In genomic region chr1:43706598-43707190, GRCh38 we compare ENCODE assay signal across 8 cellular contexts. TPM values are rescaled to one million over a fixed set of nuclear protein-coding genes. Genes with fewer than 3 reads are reported as not detected.
DNase-seq lines count a peak whose midpoint lies in the region; ATAC-seq, FAIRE-seq and TF ChIP-seq lines count a peak whose summit lies in the region.

No MANE protein-coding gene starts in this region.

- H3K4me3 ChIP-seq in adrenal gland (peak overlapping the region in 2 of 4 donors; percentile 56 to 92), iPS-20b (ENCODE audit: low read length) (peak overlapping the region; percentile 97)

- TF ChIP-seq CTCF in adrenal gland (IDR thresholded peaks at IDR 0.05): no peak

- TF ChIP-seq POLR2A in adrenal gland (IDR thresholded peaks at IDR 0.05) (no peak), GM12891 (IDR thresholded peaks at IDR 0.05; ENCODE audit: low read depth, low read length) (no peak)

- ATAC-seq in GM18498 (IDR thresholded peaks at IDR 0.05; ENCODE audit: unreplicated experiment): no peak

- H3K27ac ChIP-seq in adrenal gland (peak overlapping the region in 4 of 5 donors; percentile 83 to 97 (median 92)), iPS-20b (ENCODE audit: low read length) (peak overlapping the region; percentile 57)

- intact Hi-C loops in adrenal gland (cut with DNase I): no loop called here

- H3K36me3 ChIP-seq in adrenal gland (replicated peaks in 1 of 2): peaks cover 0 to 36% of the 10 kb centered on the region in 2 donors
- peaks cover 44% of the 10 kb centered on the region for H3K36me3 ChIP-seq in iPS-20b (ENCODE audit: insufficient read depth, low read depth, low read length)

- H3K9me3 ChIP-seq in adrenal gland (replicated peaks in 1 of 3) (no peaks in the 10 kb centered on the region), iPS-20b (ENCODE audit: insufficient read depth, low read depth, low read length) (no peaks in the 10 kb centered on the region)

- H3K9ac ChIP-seq in iPS-20b (ENCODE audit: low read depth, low read length): peak overlapping the region; percentile 96

- no peaks in the 10 kb centered on the region for H3K27me3 ChIP-seq in adrenal gland
- H3K27me3 ChIP-seq in iPS-20b (ENCODE audit: insufficient read depth, low read length): no peaks in the 10 kb centered on the region

- no peak for FAIRE-seq in GM12891 (lab: Jason Lieb, UNC)

- DNase-seq in activated T-cell treated with anti-CD3 and anti-CD28 coated beads for 48 hours (ENCODE audit: low read depth): peak; percentile 12
- DNase-seq in activated T-cell treated with anti-CD3 and anti-CD28 coated beads for 4 hours: no peak
- DNase-seq in NCI-H1105 (lab: John Stamatoyannopoulos, UW): peak; percentile 1
- peak in 5 of 7 donors; percentile 40 to 65 (median 44) for DNase-seq in adrenal gland
- peak; percentile 4 to 31 (median 9) for DNase-seq in stimulated activated CD4-positive, alpha-beta T cell treated with anti-CD3 and anti-CD28 coated beads, Interleukin-12 subunit alpha, Interleukin-12 subunit beta, amount 100 ng/mL, for 48 hours (ENCODE audit: low read depth in 2 of 3, low spot score in 1 of 3)
- DNase-seq in GM12891 (ENCODE audit: insufficient read length, low spot score): no peak

- H3K4me1 ChIP-seq in adrenal gland (replicated peaks in 1 of 2) (peaks cover 17 to 32% of the 10 kb centered on the region in 2 donors), iPS-20b (ENCODE audit: insufficient read depth, low read length) (peaks cover 11% of the 10 kb centered on the region; the same call in 1 of the 2 replicates)

- 1 to 13% (median 2%) methylated on average over 14 to 30 of the region's 30 CpGs for WGBS in adrenal gland, 4 donors

TF ChIP-seq in GM12891, 5 proteins besides CTCF, POLR2A, EP300 and RAD21:
- TF ChIP-seq POLR2AphosphoS5 (IDR thresholded peaks at IDR 0.05; ENCODE audit: low read depth, low read length): no peak
- TF ChIP-seq SPI1 (IDR thresholded peaks at IDR 0.05; ENCODE audit: low read depth, low read length): no peak
- no peak for TF ChIP-seq POU2F2 (IDR thresholded peaks at IDR 0.05; ENCODE audit: low read depth, low read length)
- TF ChIP-seq PAX5 (IDR thresholded peaks at IDR 0.05; ENCODE audit: insufficient read depth, low read length, severe bottlenecking): no peak
- no peak for TF ChIP-seq TAF1 (IDR thresholded peaks at IDR 0.05; ENCODE audit: low read depth, low read length)

RNA-seq across cellular contexts. Expression of gene ST3GAL3, which starts 0.6 kb away (rescaled TPM):
- 10 to 100 TPM; 15.6 to 43.3 (median 26.2) TPM for total RNA-seq in adrenal gland
- 10 to 100 TPM; 22.0 to 34.3 (median 33.1) TPM for polyA plus RNA-seq in adrenal gland
- polyA plus RNA-seq in GM12891 (2012; ENCODE audit: low read depth, missing spikeins): 9.7 TPM

RNA-seq across cellular contexts. Expression of gene KDM4A, which starts 56.7 kb away (rescaled TPM):
- 10 to 100 TPM; 37.0 to 73.8 (median 52.3) TPM for total RNA-seq in adrenal gland
- polyA plus RNA-seq in adrenal gland: 10 to 100 TPM; 15.1 to 36.2 (median 17.9) TPM
- polyA plus RNA-seq in GM12891 (2012; ENCODE audit: low read depth, missing spikeins): 12.1 TPM

Comparison
In these comparisons a context has a peak if more than half of its experiments do, and no peak if none do; other contexts are left out.
1. DNase-seq: peak in activated T-cell treated with anti-CD3 and anti-CD28 coated beads for 48 hours (single experiment), NCI-H1105 (single experiment), adrenal gland (5 of 7) and stimulated activated CD4-positive, alpha-beta T cell treated with anti-CD3 and anti-CD28 coated beads, Interleukin-12 subunit alpha, Interleukin-12 subunit beta, amount 100 ng/mL, for 48 hours (3 of 3); none in activated T-cell treated with anti-CD3 and anti-CD28 coated beads for 4 hours (single experiment) and GM12891 (single experiment).